Comparison of ENCODE assay signal across 19 cellular contexts in genomic region chr3:141100112-141100511, GRCh38. TPM values are rescaled to one million over a fixed set of nuclear protein-coding genes. Genes with fewer than 3 reads are reported as not detected.
A peak's percentile ranks its signal among the peaks of the same experiment; 100 is the strongest.
DNase-seq lines count a peak whose midpoint lies in the region; ATAC-seq, FAIRE-seq and TF ChIP-seq lines count a peak whose summit lies in the region.
"Had no signal": no experiment of that assay in that cellular context is flagged by ENCODE, and none has a peak within 500 bp of the region (broad histone marks: within the 10 kb centered on the region; RNA-seq: fewer than 3 reads in every experiment).

No MANE protein-coding gene starts in this region.

- DNase-seq in bronchial epithelial cell (ENCODE audit: low read depth) (no peak), HepG2 (ENCODE audit: low spot score) (no peak), progenitor cell of endocrine pancreas (ENCODE audit: low spot score, unreplicated experiment) (no peak), hypothalamus (lab: John Stamatoyannopoulos, UW) (no peak), epidermal melanocyte (ENCODE audit: insufficient read length, low spot score) (no peak)
- DNase-seq: C1 segment of cervical spinal cord; Calu3; CD4-positive, alpha-beta memory T cell; COR-L47; DMS53; DMS79 treated with DMSO at 0.1 percent for 48 hours; GF-D8; H9; HFFc6 had no signal

- in situ Hi-C loops in HepG2 (cut with HindIII; ENCODE audit: extremely low pct_ligation_motif_present, low pct_unique_long_range_greater_than_20kb): loop anchor here (10.0 kb wide), 2 partner anchors 95 to 205 kb away; no protein-coding TSS in a partner anchor

- ATAC-seq in HepG2 (no peak), HG02870 (IDR thresholded peaks at IDR 0.05; ENCODE audit: unreplicated experiment) (no peak)
- ATAC-seq: GM23338, HCT116 had no signal

- H3K36me3 ChIP-seq in bronchial epithelial cell (ENCODE audit: control insufficient read depth, insufficient read depth, low read length) (no peaks in the 10 kb centered on the region), HepG2 (replicated peaks in 1 of 2; ENCODE audit: control insufficient read depth in 1 of 2, insufficient read depth in 2 of 2, low read length in 2 of 2) (no peaks in the 10 kb centered on the region)

- 66% methylated on average over 3 of the region's 3 CpGs for WGBS in HepG2 (ENCODE audit: low lambda C conversion rate)

- no peaks in the 10 kb centered on the region for H3K27me3 Mint-ChIP-seq in progenitor cell of endocrine pancreas

- intact Hi-C loops in HepG2 (cut with micrococcal nuclease; ENCODE audit: unreplicated experiment): no loop called here

- no peak overlapping the region for H3K4me3 Mint-ChIP-seq in progenitor cell of endocrine pancreas (ENCODE audit: low read depth)
- H3K4me3 Mint-ChIP-seq: CD4-positive, alpha-beta memory T cell; GM23338; H9; HFFc6 had no signal

- 0 out of 2 replicates have a peak, but pooled peaks cover 8% of the 10 kb centered on the region for H3K4me1 ChIP-seq in HepG2 (ENCODE audit: insufficient read depth, low read length)

- no peak for TF ChIP-seq RAD21 in HepG2 (CRISPR knock-in tag; IDR thresholded peaks at IDR 0.05)

- H3K79me2 ChIP-seq in HepG2 (ENCODE audit: insufficient read depth, low read length): no peaks in the 10 kb centered on the region

- H3K4me2 ChIP-seq in HepG2 (ENCODE audit: low read depth, low read length): no peak overlapping the region
- H3K4me2 ChIP-seq: GM23338 had no signal

- H3K27me3 ChIP-seq in bronchial epithelial cell (ENCODE audit: control insufficient read depth, insufficient read depth, low read length): peaks cover 2% of the 10 kb centered on the region
- no peaks in the 10 kb centered on the region; a peak in 1 of 5 replicates for H3K27me3 ChIP-seq in HepG2 (ENCODE audit: control insufficient read depth in 1 of 2, insufficient read depth in 2 of 2, low read length in 2 of 2)

- POLR2A ChIA-PET in HepG2 (lab: Yijun Ruan, JAX): no interaction called here

- no peak overlapping the region for H2AFZ ChIP-seq in HepG2 (ENCODE audit: low read length)
- H2AFZ ChIP-seq: GM23338 had no signal

- H4K20me1 ChIP-seq in HepG2 (ENCODE audit: insufficient read depth, low read length): no peaks in the 10 kb centered on the region

- peaks cover 5% of the 10 kb centered on the region for H3K36me3 Mint-ChIP-seq in progenitor cell of endocrine pancreas (ENCODE audit: insufficient read depth)
- H3K36me3 Mint-ChIP-seq: CD4-positive, alpha-beta memory T cell had no signal

- peak overlapping the region; percentile 30 for H3K27ac Mint-ChIP-seq in progenitor cell of endocrine pancreas
- H3K27ac Mint-ChIP-seq: CD4-positive, alpha-beta memory T cell; GM23338; H9; HFFc6 had no signal

- no TSS peak for BruUV-seq in HepG2 (replicated peaks; lab: Mats Ljungman, UMichigan)

- H3K9ac ChIP-seq in HepG2 (ENCODE audit: insufficient read depth, low read depth, low read length): no peak overlapping the region

- no peak for TF ChIP-seq POLR2A in HepG2 (IDR thresholded peaks at IDR 0.05; ENCODE audit: insufficient read depth in 1 of 2, low read depth in 2 of 2, low read length in 2 of 2)

- H3K9me3 ChIP-seq in HepG2 (ENCODE audit: low read length): no peaks in the 10 kb centered on the region

- H3K9me3 Mint-ChIP-seq in progenitor cell of endocrine pancreas (ENCODE audit: low read depth): peaks cover 4% of the 10 kb centered on the region
- H3K9me3 Mint-ChIP-seq: HFFc6 had no signal

- H3K4me1 Mint-ChIP-seq in progenitor cell of endocrine pancreas (ENCODE audit: low read depth): peaks cover 14% of the 10 kb centered on the region
- H3K4me1 Mint-ChIP-seq: CD4-positive, alpha-beta memory T cell had no signal

- H3K4me3 ChIP-seq in bronchial epithelial cell (ENCODE audit: low read depth, low read length) (no peak overlapping the region), HepG2 (replicated peaks in 1 of 3; ENCODE audit: insufficient read depth in 1 of 3, low read depth in 2 of 3, low read length in 3 of 3) (no peak overlapping the region)
- H3K4me3 ChIP-seq: GM23338 had no signal

- CTCF ChIA-PET in HepG2 (lab: Yijun Ruan, JAX; ENCODE audit: low intra/inter-chr PET ratio, low total read pairs): no interaction called here

- no peak overlapping the region for H3K27ac ChIP-seq in HepG2 (ENCODE audit: extremely low read length, insufficient read depth, low read length)

- TF ChIP-seq EP300 in HepG2 (IDR thresholded peaks at IDR 0.05; ENCODE audit: low read depth in 2 of 2, low read length in 2 of 2): no peak
- TF ChIP-seq EP300 in HepG2 (CRISPR knock-in tag; IDR thresholded peaks at IDR 0.05; ENCODE audit: borderline replicate concordance): no peak

- FAIRE-seq in bronchial epithelial cell (lab: Jason Lieb, UNC) (peak; percentile 60), HepG2 (lab: Jason Lieb, UNC) (no peak)
- FAIRE-seq: GM12892 had no signal

- no peak for TF ChIP-seq CTCF in bronchial epithelial cell (IDR thresholded peaks at IDR 0.05; ENCODE audit: insufficient read depth, low read length, severe bottlenecking)
- no peak for TF ChIP-seq CTCF in HepG2 (CRISPR knock-in tag; IDR thresholded peaks at IDR 0.05)
- TF ChIP-seq CTCF in progenitor cell of endocrine pancreas (IDR thresholded peaks at IDR 0.05; ENCODE audit: unreplicated experiment): no peak

TF ChIP-seq in HepG2, 621 proteins besides CTCF, POLR2A, EP300 and RAD21:
- TF ChIP-seq ATF7 (IDR thresholded peaks at IDR 0.05) (peak; percentile 92), ATF7 (CRISPR knock-in tag; IDR thresholded peaks at IDR 0.05) (no peak), NCOR1 (IDR thresholded peaks at IDR 0.05; ENCODE audit: borderline replicate concordance, low read length) (no peak), SP1 (IDR thresholded peaks at IDR 0.05) (no peak), SP1 (CRISPR knock-in tag; IDR thresholded peaks at IDR 0.05) (no peak), SNAPC2 (CRISPR knock-in tag; IDR thresholded peaks at IDR 0.05) (no peak), ZNF251 (CRISPR knock-in tag; IDR thresholded peaks at IDR 0.05) (no peak), CREB1 (IDR thresholded peaks at IDR 0.05) (peak; percentile 41), CREB1 (CRISPR knock-in tag; IDR thresholded peaks at IDR 0.05) (no peak), ZNF513 (CRISPR knock-in tag; conservative IDR thresholded peaks at IDR 0.05) (no peak), MEIS1 (CRISPR knock-in tag; IDR thresholded peaks at IDR 0.05; ENCODE audit: borderline replicate concordance) (no peak)

RNA-seq across cellular contexts. Expression of gene SPSB4, which starts 49.0 kb away (rescaled TPM):
- 0.26 and 0.38 TPM in 2 replicates for total RNA-seq in bronchial epithelial cell
- not detected in 2 replicates for total RNA-seq in HepG2 (2016; rRNA removed; fragmentation: Illumina TruSeq; extraction: Trizol)
- total RNA-seq in HepG2 (2016; cell fraction: cytosol; rRNA removed; fragmentation: Illumina TruSeq; extraction: Trizol; ENCODE audit: low read depth): not detected in 2 replicates
- total RNA-seq in HepG2 (2016; cell fraction: insoluble cytoplasmic fraction; rRNA removed; fragmentation: Illumina TruSeq; extraction: Trizol): not detected in 2 replicates
- not detected in 2 replicates for total RNA-seq in HepG2 (2016; cell fraction: membrane; rRNA removed; fragmentation: Illumina TruSeq; extraction: Trizol)
- not detected in 2 replicates for total RNA-seq in HepG2 (2016; cell fraction: nucleus; rRNA removed; fragmentation: Illumina TruSeq; extraction: Trizol)
- polyA plus RNA-seq in HepG2 (2011; rRNA removed): not detected in 2 replicates
- polyA plus RNA-seq in HepG2 (2011; cell fraction: cytosol; rRNA removed): not detected in 2 replicates
- not detected in 2 replicates for polyA plus RNA-seq in HepG2 (2011; cell fraction: nucleus; rRNA removed)
- not detected in 2 replicates for polyA plus RNA-seq in HepG2 (2012)
- polyA plus RNA-seq in HepG2 (2016; cell fraction: cytosol; fragmentation: Illumina TruSeq; extraction: Trizol; ENCODE audit: low read depth): not detected in 2 replicates
- polyA plus RNA-seq in HepG2 (2016; cell fraction: insoluble cytoplasmic fraction; fragmentation: Illumina TruSeq; extraction: Trizol; ENCODE audit: low read depth): not detected in 2 replicates
- not detected in 2 replicates for polyA plus RNA-seq in HepG2 (2016; cell fraction: membrane; fragmentation: Illumina TruSeq; extraction: Trizol; ENCODE audit: low read depth)
- polyA plus RNA-seq in HepG2 (2016; cell fraction: nucleus; fragmentation: Illumina TruSeq; extraction: Trizol; ENCODE audit: insufficient read depth, low read depth): not detected in 2 replicates
- polyA minus RNA-seq in HepG2 (2011; rRNA and poly(A)+ RNA removed; ENCODE audit: low replicate concordance): not detected in 2 replicates
- polyA minus RNA-seq in HepG2 (2011; cell fraction: cytosol; rRNA and poly(A)+ RNA removed): not detected in 2 replicates
- polyA minus RNA-seq in HepG2 (2011; cell fraction: nucleus; rRNA and poly(A)+ RNA removed): not detected in 2 replicates
- 9.5 and 12.7 TPM in 2 replicates for total RNA-seq in progenitor cell of endocrine pancreas
- total RNA-seq: Calu3; CD4-positive, alpha-beta memory T cell; HFFc6 had no signal
- polyA plus RNA-seq: BJ; CD4-positive, alpha-beta memory T cell had no signal
